ENCODE assay signal across 21 cellular contexts in genomic region chr10:24256619-24257018, GRCh38. TPM values are rescaled to one million over a fixed set of nuclear protein-coding genes. Genes with fewer than 3 reads are reported as not detected.
DNase-seq lines count a peak whose midpoint lies in the region; ATAC-seq, FAIRE-seq and TF ChIP-seq lines count a peak whose summit lies in the region.
"Had no signal": no experiment of that assay in that cellular context is flagged by ENCODE, and none has a peak within 500 bp of the region (broad histone marks: within the 10 kb centered on the region; RNA-seq: fewer than 3 reads in every experiment).

No MANE protein-coding gene starts in this region.

- no peaks in the 10 kb centered on the region for H3K9me1 ChIP-seq in K562 (ENCODE audit: control insufficient read depth, insufficient read depth, low read length)

- intact Hi-C loops in K562 (cut with micrococcal nuclease) = no loop called here
- intact Hi-C loops in left ventricle myocardium inferior (cut with micrococcal nuclease) = no loop called here
- intact Hi-C loops in prostate gland (cut with DNase I) = no loop called here
- intact Hi-C loops in HepG2 (cut with micrococcal nuclease; ENCODE audit: unreplicated experiment) = no loop called here

- no peak for DNase-seq in GM23338 (ENCODE audit: low spot score)
- peak in 1 of 4 experiments; percentile 12 for DNase-seq in K562 (ENCODE audit: extremely low read depth in 1 of 4, low spot score in 3 of 4)
- DNase-seq in left ventricle myocardium inferior = no peak
- DNase-seq in prostate gland (ENCODE audit: low spot score) = no peak
- DNase-seq in GM19238 (ENCODE audit: insufficient read length, low spot score) = no peak
- no peak for DNase-seq in HepG2 (ENCODE audit: low spot score)
- DNase-seq: CD4-positive, CD25-positive, alpha-beta regulatory T cell; cerebellar nuclear complex; foreskin fibroblast; HCEC 1CT; left lung; NCI-H187; NCI-H510A; SIG-M5; stimulated activated naive CD4-positive, alpha-beta T cell treated with Interleukin-2 at 50 U/mL for 16 hours had no signal

- H3K27ac ChIP-seq in GM23338 (ENCODE audit: low read depth) (peak overlapping the region; percentile 3; the same call in 1 of the 2 replicates), K562 (ENCODE audit: extremely low read depth, low read depth, low read length) (no peak overlapping the region), left ventricle myocardium inferior (replicated peaks) (peak overlapping the region; percentile 67), prostate gland (peak overlapping the region; percentile 79 to 83), HepG2 (ENCODE audit: extremely low read length, insufficient read depth, low read length) (no peak overlapping the region)
- H3K27ac ChIP-seq: left lung had no signal

- CTCF ChIA-PET in K562 (lab: Yijun Ruan, JAX; ENCODE audit: low intra/inter-chr PET ratio) (no interaction called here), HepG2 (lab: Yijun Ruan, JAX; ENCODE audit: low intra/inter-chr PET ratio, low total read pairs) (no interaction called here)

- no peak for TF ChIP-seq POLR2A in K562 (conservative IDR thresholded peaks at IDR 0.05)
- TF ChIP-seq POLR2A in prostate gland (IDR thresholded peaks at IDR 0.05) = no peak
- TF ChIP-seq POLR2A in HepG2 (IDR thresholded peaks at IDR 0.05; ENCODE audit: insufficient read depth in 1 of 2, low read depth in 2 of 2, low read length in 2 of 2) = no peak

- H3K4me2 ChIP-seq in GM23338 (peak overlapping the region; percentile 15; the same call in 1 of the 2 replicates), K562 (ENCODE audit: insufficient read depth, low read length) (no peak overlapping the region), HepG2 (ENCODE audit: low read depth, low read length) (no peak overlapping the region)

- no peak for FAIRE-seq in K562 (lab: Jason Lieb, UNC)
- no peak for FAIRE-seq in HepG2 (lab: Jason Lieb, UNC)
- FAIRE-seq: urothelium cell line had no signal

- TF ChIP-seq RAD21 in K562 (CRISPR knock-in tag; conservative IDR thresholded peaks at IDR 0.05 in 1 of 2, IDR thresholded peaks at IDR 0.05 in 1 of 2) (no peak), HepG2 (CRISPR knock-in tag; IDR thresholded peaks at IDR 0.05) (no peak)

- TF ChIP-seq EP300 in K562 (IDR thresholded peaks at IDR 0.05; ENCODE audit: low read length) (no peak), HepG2 (IDR thresholded peaks at IDR 0.05; ENCODE audit: low read depth in 2 of 2, low read length in 2 of 2) (no peak), HepG2 (CRISPR knock-in tag; IDR thresholded peaks at IDR 0.05; ENCODE audit: borderline replicate concordance) (no peak)

- BruUV-seq in K562 (replicated peaks; lab: Mats Ljungman, UMichigan) = no TSS peak
- no TSS peak for BruUV-seq in HepG2 (replicated peaks; lab: Mats Ljungman, UMichigan)

- POLR2A ChIA-PET in K562 (lab: Yijun Ruan, JAX) = no interaction called here
- POLR2A ChIA-PET in HepG2 (lab: Yijun Ruan, JAX) = no interaction called here

- no peaks in the 10 kb centered on the region for H3K9me3 Mint-ChIP-seq in GM23338
- H3K9me3 Mint-ChIP-seq: activated T-helper 17 cell treated with anti-CD3 and anti-CD28 coated beads, Interleukin-2, amount 50 U/mL, for 72 hours; T-helper 2 cell treated with Interferon-gamma antibody and Interleukin-4, amounts not matched to agents 5 μg/mL and 100 μg/mL, for 36 hours had no signal

- H3K4me1 ChIP-seq in GM23338 (ENCODE audit: insufficient read depth) (peaks cover 40% of the 10 kb centered on the region), K562 (replicated peaks in 1 of 2; ENCODE audit: control insufficient read depth in 2 of 2, insufficient read depth in 2 of 2, low read length in 2 of 2) (no peaks in the 10 kb centered on the region), left ventricle myocardium inferior (peaks cover 87% of the 10 kb centered on the region), prostate gland (replicated peaks) (peaks cover 18% of the 10 kb centered on the region), HepG2 (ENCODE audit: insufficient read depth, low read length) (no peaks in the 10 kb centered on the region)

- TF ChIP-seq CTCF in GM23338 (conservative IDR thresholded peaks at IDR 0.05; ENCODE audit: low read depth in 2 of 2) = no peak
- no peak for TF ChIP-seq CTCF in K562 (IDR thresholded peaks at IDR 0.05 in 2 of 3, conservative IDR thresholded peaks at IDR 0.05 in 1 of 3; ENCODE audit: insufficient read depth in 2 of 3, low read depth in 1 of 3, low read length in 3 of 3)
- TF ChIP-seq CTCF in left ventricle myocardium inferior (IDR thresholded peaks at IDR 0.05; ENCODE audit: borderline replicate concordance) = no peak
- TF ChIP-seq CTCF in prostate gland (IDR thresholded peaks at IDR 0.05) = no peak
- no peak for TF ChIP-seq CTCF in HepG2 (CRISPR knock-in tag; IDR thresholded peaks at IDR 0.05)

- no peak overlapping the region for H3K4me3 Mint-ChIP-seq in GM23338
- H3K4me3 Mint-ChIP-seq: activated T-helper 17 cell treated with anti-CD3 and anti-CD28 coated beads, Interleukin-2, amount 50 U/mL, for 72 hours; CD4-positive, CD25-positive, alpha-beta regulatory T cell; T-helper 2 cell treated with Interferon-gamma antibody and Interleukin-4, amounts not matched to agents 5 μg/mL and 100 μg/mL, for 36 hours had no signal

- H3K9me2 ChIP-seq in GM23338 (ENCODE audit: insufficient read depth) = no peaks in the 10 kb centered on the region

- H3K79me2 ChIP-seq in GM23338 (replicated peaks; ENCODE audit: insufficient read depth) (0 out of 2 replicates have a peak, but pooled peaks cover 4% of the 10 kb centered on the region), K562 (ENCODE audit: control insufficient read depth, insufficient read depth, low read length) (no peaks in the 10 kb centered on the region), HepG2 (ENCODE audit: insufficient read depth, low read length) (no peaks in the 10 kb centered on the region)

- H3K27me3 ChIP-seq in GM23338 (ENCODE audit: insufficient read depth) = no peaks in the 10 kb centered on the region
- peaks cover 0 to 6% of the 10 kb centered on the region in 2 experiments; a peak in 1 of 5 replicates for H3K27me3 ChIP-seq in K562 (ENCODE audit: control insufficient read depth in 2 of 2, insufficient read depth in 2 of 2, low read length in 2 of 2)
- no peaks in the 10 kb centered on the region for H3K27me3 ChIP-seq in left ventricle myocardium inferior (ENCODE audit: low read depth)
- H3K27me3 ChIP-seq in prostate gland (replicated peaks; ENCODE audit: insufficient read depth) = no peaks in the 10 kb centered on the region
- H3K27me3 ChIP-seq in HepG2 (ENCODE audit: control insufficient read depth in 1 of 2, insufficient read depth in 2 of 2, low read length in 2 of 2) = no peaks in the 10 kb centered on the region; a peak in 1 of 5 replicates
- H3K27me3 ChIP-seq: left lung had no signal

- peak overlapping the region; percentile 37 for H3K27ac Mint-ChIP-seq in GM23338
- H3K27ac Mint-ChIP-seq: activated T-helper 17 cell treated with anti-CD3 and anti-CD28 coated beads, Interleukin-2, amount 50 U/mL, for 72 hours; CD4-positive, CD25-positive, alpha-beta regulatory T cell; T-helper 2 cell treated with Interferon-gamma antibody and Interleukin-4, amounts not matched to agents 5 μg/mL and 100 μg/mL, for 36 hours had no signal

- no peaks in the 10 kb centered on the region for H3K36me3 Mint-ChIP-seq in GM23338 (ENCODE audit: low read depth)
- H3K36me3 Mint-ChIP-seq: CD4-positive, CD25-positive, alpha-beta regulatory T cell had no signal

- 0% methylated on average over 2 of the region's 2 CpGs for WGBS in K562 (ENCODE audit: insufficient coverage, low coverage, missing lambda C conversion rate)
- whole genome bisulfite sequencing in prostate gland = 49% methylated on average over 2 of the region's 2 CpGs
- 91% methylated on average over 2 of the region's 2 CpGs for WGBS in HepG2 (ENCODE audit: low lambda C conversion rate)

- no peaks in the 10 kb centered on the region for H3K9me3 ChIP-seq in K562 (replicated peaks; ENCODE audit: control insufficient read depth, insufficient read depth, low read depth, low read length)
- H3K9me3 ChIP-seq in left ventricle myocardium inferior (replicated peaks) = no peaks in the 10 kb centered on the region
- no peaks in the 10 kb centered on the region for H3K9me3 ChIP-seq in prostate gland
- H3K9me3 ChIP-seq in HepG2 (ENCODE audit: low read length) = no peaks in the 10 kb centered on the region
- H3K9me3 ChIP-seq: left lung had no signal

- in situ Hi-C loops in K562 (cut with MboI) = no loop called here
- in situ Hi-C loops in HepG2 (cut with HindIII; ENCODE audit: extremely low pct_ligation_motif_present, low pct_unique_long_range_greater_than_20kb) = no loop called here

- H3K36me3 ChIP-seq in GM23338 (ENCODE audit: insufficient read depth) = no peaks in the 10 kb centered on the region
- H3K36me3 ChIP-seq in K562 (ENCODE audit: control insufficient read depth, insufficient read depth, low read length) = no peaks in the 10 kb centered on the region
- no peaks in the 10 kb centered on the region for H3K36me3 ChIP-seq in left ventricle myocardium inferior
- no peaks in the 10 kb centered on the region for H3K36me3 ChIP-seq in prostate gland
- peaks cover 6% of the 10 kb centered on the region in 2 experiments; a peak in 1 of 5 replicates for H3K36me3 ChIP-seq in HepG2 (replicated peaks in 1 of 2; ENCODE audit: control insufficient read depth in 1 of 2, insufficient read depth in 2 of 2, low read length in 2 of 2)
- H3K36me3 ChIP-seq: left lung had no signal

- H3F3A ChIP-seq in GM23338 (replicated peaks; ENCODE audit: low read depth) = no peaks in the 10 kb centered on the region

- H2AFZ ChIP-seq in GM23338 (no peak overlapping the region), K562 (ENCODE audit: low read depth, low read length) (no peak overlapping the region), HepG2 (ENCODE audit: low read length) (no peak overlapping the region)

- no peak for ATAC-seq in GM23338
- ATAC-seq in K562 = no peak
- ATAC-seq in GM19351 (IDR thresholded peaks at IDR 0.05; ENCODE audit: unreplicated experiment) = no peak
- ATAC-seq in HG03460 (IDR thresholded peaks at IDR 0.05; ENCODE audit: unreplicated experiment) = no peak
- no peak for ATAC-seq in HepG2
- ATAC-seq: activated CD4-positive, CD25-positive, alpha-beta regulatory T cell treated with anti-CD3 and anti-CD28 coated beads, Interleukin-2, amount 50 U/mL, for 24 hours; activated T-helper 17 cell treated with anti-CD3 and anti-CD28 coated beads, Interleukin-2, amount 50 U/mL, for 72 hours; left lung had no signal

- H3K27me3 Mint-ChIP-seq in GM23338 (ENCODE audit: insufficient read depth, low read depth, poor library complexity) = peaks cover 8% of the 10 kb centered on the region
- H3K27me3 Mint-ChIP-seq: CD4-positive, CD25-positive, alpha-beta regulatory T cell had no signal

- no peak overlapping the region for H3K4me3 ChIP-seq in GM23338
- H3K4me3 ChIP-seq in K562 = no peak overlapping the region
- H3K4me3 ChIP-seq in left ventricle myocardium inferior = no peak overlapping the region
- H3K4me3 ChIP-seq in prostate gland = peak overlapping the region in 1 of 2 donors; percentile 31
- no peak overlapping the region for H3K4me3 ChIP-seq in HepG2 (replicated peaks in 1 of 3; ENCODE audit: insufficient read depth in 1 of 3, low read depth in 2 of 3, low read length in 3 of 3)
- H3K4me3 ChIP-seq: left lung had no signal

- H4K20me1 ChIP-seq in GM23338 (replicated peaks; ENCODE audit: insufficient read depth) = no peaks in the 10 kb centered on the region
- no peaks in the 10 kb centered on the region for H4K20me1 ChIP-seq in K562 (replicated peaks; ENCODE audit: control insufficient read depth, insufficient read depth, low read length)
- no peaks in the 10 kb centered on the region for H4K20me1 ChIP-seq in HepG2 (ENCODE audit: insufficient read depth, low read length)

- H3K4me1 Mint-ChIP-seq in GM23338 = peaks cover 45% of the 10 kb centered on the region
- H3K4me1 Mint-ChIP-seq: activated T-helper 17 cell treated with anti-CD3 and anti-CD28 coated beads, Interleukin-2, amount 50 U/mL, for 72 hours; CD4-positive, CD25-positive, alpha-beta regulatory T cell had no signal

- H3K9ac ChIP-seq in K562 (ENCODE audit: insufficient read depth in 1 of 2, low read depth in 2 of 2, low read length in 2 of 2) = no peak overlapping the region
- no peak overlapping the region for H3K9ac ChIP-seq in HepG2 (ENCODE audit: insufficient read depth, low read depth, low read length)

RNA-seq across cellular contexts. Expression of gene KIAA1217, which starts 47.7 kb away (rescaled TPM):
- total RNA-seq in GM23338 (2014; rRNA removed; shearing (Covaris generic)) = 9.1 and 17.7 TPM in 2 replicates
- 6.0 and 6.4 TPM in 2 replicates for polyA plus RNA-seq in GM23338 (2016; fragmentation: Nextera tagmentation; extraction: Ambion mirVana)
- not detected in 2 replicates for total RNA-seq in K562 (2011; cell fraction: chromatin; rRNA removed; ENCODE audit: low replicate concordance)
- 0.39 TPM in 1 of 2 replicates, not detected in the other for total RNA-seq in K562 (2011; cell fraction: nucleolus; rRNA removed)
- not detected in 2 replicates for total RNA-seq in K562 (2011; cell fraction: nucleoplasm; rRNA removed)
- not detected in 2 replicates for total RNA-seq in K562 (2014; rRNA removed)
- not detected in 2 replicates for total RNA-seq in K562 (2014; rRNA removed; fragmentation: Illumina TruSeq; extraction: Trizol)
- not detected in 2 replicates for total RNA-seq in K562 (2015; rRNA removed; fragmentation: Illumina TruSeq; extraction: Trizol)
- total RNA-seq in K562 (2021) = 0.04 and 0.20 TPM in 2 replicates
- polyA plus RNA-seq in K562 (2011; rRNA removed) = not detected in 2 replicates
- polyA plus RNA-seq in K562 (2011; cell fraction: cytosol; rRNA removed) = not detected in 2 replicates
- polyA plus RNA-seq in K562 (2011; cell fraction: nucleus; rRNA removed) = not detected in 2 replicates
- polyA plus RNA-seq in K562 (2012) = 0.01 and 0.03 TPM in 2 replicates
- polyA plus RNA-seq in K562 (2014; fragmentation: Illumina TruSeq; extraction: Trizol) = not detected in 2 replicates
- not detected for polyA plus RNA-seq in K562 (2014; fragmentation: Nextera tagmentation; extraction: Ambion mirVana)
- polyA plus RNA-seq in K562 (2014; rRNA removed) = not detected in 2 replicates
- not detected in 2 replicates for polyA minus RNA-seq in K562 (2011; rRNA and poly(A)+ RNA removed)
- not detected in 2 replicates for polyA minus RNA-seq in K562 (2011; cell fraction: cytosol; rRNA and poly(A)+ RNA removed)
- polyA minus RNA-seq in K562 (2011; cell fraction: nucleus; rRNA and poly(A)+ RNA removed) = not detected in 2 replicates
- 30.2 TPM for total RNA-seq in left ventricle myocardium inferior
- 100 to 1,000 TPM in 1 of 2 donors, 10 to 100 TPM in 1; 92.5 to 188 TPM for total RNA-seq in prostate gland
- total RNA-seq in HepG2 (2016; rRNA removed; fragmentation: Illumina TruSeq; extraction: Trizol) = 9.8 and 10.9 TPM in 2 replicates
- total RNA-seq in HepG2 (2016; cell fraction: cytosol; rRNA removed; fragmentation: Illumina TruSeq; extraction: Trizol; ENCODE audit: low read depth) = 1.8 and 2.3 TPM in 2 replicates
- total RNA-seq in HepG2 (2016; cell fraction: insoluble cytoplasmic fraction; rRNA removed; fragmentation: Illumina TruSeq; extraction: Trizol) = 9.5 and 10.5 TPM in 2 replicates
- 4.8 and 5.4 TPM in 2 replicates for total RNA-seq in HepG2 (2016; cell fraction: membrane; rRNA removed; fragmentation: Illumina TruSeq; extraction: Trizol)
- 34.3 and 43.9 TPM in 2 replicates for total RNA-seq in HepG2 (2016; cell fraction: nucleus; rRNA removed; fragmentation: Illumina TruSeq; extraction: Trizol)
- polyA plus RNA-seq in HepG2 (2011; rRNA removed) = 4.6 and 5.3 TPM in 2 replicates
- 1.2 and 1.7 TPM in 2 replicates for polyA plus RNA-seq in HepG2 (2011; cell fraction: cytosol; rRNA removed)
- 17.6 and 20.1 TPM in 2 replicates for polyA plus RNA-seq in HepG2 (2011; cell fraction: nucleus; rRNA removed)
- polyA plus RNA-seq in HepG2 (2012) = 7.9 and 11.0 TPM in 2 replicates
- polyA plus RNA-seq in HepG2 (2016; cell fraction: cytosol; fragmentation: Illumina TruSeq; extraction: Trizol; ENCODE audit: low read depth) = 0.28 and 0.31 TPM in 2 replicates
- polyA plus RNA-seq in HepG2 (2016; cell fraction: insoluble cytoplasmic fraction; fragmentation: Illumina TruSeq; extraction: Trizol; ENCODE audit: low read depth) = 6.1 and 8.9 TPM in 2 replicates
- polyA plus RNA-seq in HepG2 (2016; cell fraction: membrane; fragmentation: Illumina TruSeq; extraction: Trizol; ENCODE audit: low read depth) = 0.71 and 0.95 TPM in 2 replicates
- 22.8 and 22.9 TPM in 2 replicates for polyA plus RNA-seq in HepG2 (2016; cell fraction: nucleus; fragmentation: Illumina TruSeq; extraction: Trizol; ENCODE audit: insufficient read depth, low read depth)
- 1.9 and 8.7 TPM in 2 replicates for polyA minus RNA-seq in HepG2 (2011; rRNA and poly(A)+ RNA removed; ENCODE audit: low replicate concordance)
- polyA minus RNA-seq in HepG2 (2011; cell fraction: cytosol; rRNA and poly(A)+ RNA removed) = 5.4 and 5.5 TPM in 2 replicates
- 37.7 and 40.9 TPM in 2 replicates for polyA minus RNA-seq in HepG2 (2011; cell fraction: nucleus; rRNA and poly(A)+ RNA removed)
- polyA plus RNA-seq: CD4-positive, CD25-positive, alpha-beta regulatory T cell had no signal

Comparison
In these comparisons a context has a peak if more than half of its experiments do, and no peak if none do; other contexts are left out.
1. H3K27ac ChIP-seq: peak in GM23338 (single experiment), left ventricle myocardium inferior (single experiment) and prostate gland (2 of 2); none in K562 (single experiment) and HepG2 (single experiment).